ENCODE assay signal across 13 cellular contexts in the genomic region with DNA sequence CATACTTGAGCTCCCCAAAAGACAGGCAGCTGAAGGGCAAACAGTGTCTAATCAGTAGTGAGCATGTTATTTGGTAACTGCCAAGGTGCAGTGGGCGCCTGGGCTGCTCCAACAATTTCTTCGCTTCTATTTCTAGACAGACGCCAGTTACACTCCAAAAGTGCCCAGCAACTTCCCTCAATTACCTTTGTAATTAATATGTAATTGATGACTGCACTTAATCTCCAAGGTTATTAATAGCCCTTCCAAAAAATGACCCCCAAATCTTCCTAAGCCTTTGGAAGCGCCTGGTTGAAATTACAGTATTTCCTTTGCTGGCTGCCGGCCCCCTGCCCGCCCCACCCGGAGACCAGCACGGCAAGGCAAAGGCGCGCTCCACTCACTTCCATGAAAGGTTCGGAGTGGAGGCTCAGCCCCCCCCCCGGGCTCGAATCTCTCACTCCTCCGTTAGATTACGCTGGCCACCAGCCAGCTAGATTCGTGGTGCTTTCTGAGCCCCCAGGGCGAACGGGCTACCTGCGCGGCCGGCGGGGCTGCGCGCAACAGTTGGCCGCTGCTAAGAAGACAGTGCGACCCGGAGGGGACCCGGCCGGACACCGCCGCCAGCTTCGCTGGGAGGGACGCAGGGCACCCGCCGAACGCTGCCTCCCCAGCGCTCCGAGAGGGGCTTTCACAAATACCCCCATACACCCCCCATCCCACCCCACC. TPM values are rescaled to one million over a fixed set of nuclear protein-coding genes. Genes with fewer than 3 reads are reported as not detected.
DNase-seq lines count a peak whose midpoint lies in the region; ATAC-seq, FAIRE-seq and TF ChIP-seq lines count a peak whose summit lies in the region.
"Had no signal": no experiment of that assay in that cellular context is flagged by ENCODE, and none has a peak within 500 bp of the region (broad histone marks: within the 10 kb centered on the region; RNA-seq: fewer than 3 reads in every experiment).

No MANE protein-coding gene starts in this region.

- CTCF ChIA-PET in HepG2 (lab: Yijun Ruan, JAX; ENCODE audit: low intra/inter-chr PET ratio, low total read pairs) = no interaction called here

- H3K4me1 ChIP-seq in adipocyte (ENCODE audit: control insufficient read depth, insufficient read depth, low read length) = peaks cover 21% of the 10 kb centered on the region
- no peaks in the 10 kb centered on the region for H3K4me1 ChIP-seq in hepatocyte (ENCODE audit: insufficient read depth)
- no peaks in the 10 kb centered on the region for H3K4me1 ChIP-seq in prostate gland (replicated peaks)
- no peaks in the 10 kb centered on the region for H3K4me1 ChIP-seq in HepG2 (ENCODE audit: insufficient read depth, low read length)

- intact Hi-C loops in prostate gland (cut with DNase I) = loop anchor here (5.0 to 10.0 kb wide), 2 partner anchors 76 to 81 kb away; no protein-coding TSS in a partner anchor
- intact Hi-C loops in HepG2 (cut with micrococcal nuclease; ENCODE audit: unreplicated experiment) = no loop called here

- WGBS in hepatocyte (ENCODE audit: low lambda C conversion rate, missing lambda C conversion rate) = 53% methylated on average over 27 of the region's 38 CpGs
- WGBS in prostate gland = 9% methylated on average over 31 of the region's 38 CpGs
- 29% methylated on average over 10 of the region's 38 CpGs for WGBS in HepG2 (ENCODE audit: low lambda C conversion rate)

- no peak for TF ChIP-seq CTCF in hepatocyte (IDR thresholded peaks at IDR 0.05; ENCODE audit: poor library complexity)
- TF ChIP-seq CTCF in prostate gland (IDR thresholded peaks at IDR 0.05) = no peak
- TF ChIP-seq CTCF in HepG2 (CRISPR knock-in tag; IDR thresholded peaks at IDR 0.05) = no peak
- no peak for TF ChIP-seq CTCF in WERI-Rb-1 (IDR thresholded peaks at IDR 0.05; ENCODE audit: low read depth, low read length)

- no peaks in the 10 kb centered on the region for H3K9me2 ChIP-seq in hepatocyte (replicated peaks; ENCODE audit: insufficient read depth)

- no peak for TF ChIP-seq RAD21 in HepG2 (CRISPR knock-in tag; IDR thresholded peaks at IDR 0.05)

- no peak overlapping the region for H2AFZ ChIP-seq in hepatocyte
- no peak overlapping the region for H2AFZ ChIP-seq in HepG2 (ENCODE audit: low read length)

- H3K36me3 ChIP-seq in adipocyte (ENCODE audit: control insufficient read depth, insufficient read depth, low read length, severe bottlenecking) (no peaks in the 10 kb centered on the region), hepatocyte (replicated peaks; ENCODE audit: insufficient read depth, low read depth) (no peaks in the 10 kb centered on the region), prostate gland (no peaks in the 10 kb centered on the region), HepG2 (replicated peaks in 1 of 2; ENCODE audit: control insufficient read depth in 1 of 2, insufficient read depth in 2 of 2, low read length in 2 of 2) (no peaks in the 10 kb centered on the region), WERI-Rb-1 (no peaks in the 10 kb centered on the region)

- DNase-seq in D341Med (ENCODE audit: low spot score) (peak; percentile 21), adipocyte (ENCODE audit: low read depth) (peak; percentile 18), hepatocyte (ENCODE audit: low spot score) (no peak), prostate gland (ENCODE audit: low spot score) (no peak), DMS114 treated with DMSO at 0.1 percent for 48 hours (lab: John Stamatoyannopoulos, UW; ENCODE audit: unreplicated experiment) (no peak), HepG2 (ENCODE audit: low spot score) (no peak), NCI-H510A (lab: John Stamatoyannopoulos, UW) (no peak), WERI-Rb-1 (no peak)
- DNase-seq: activated naive CD4-positive, alpha-beta T cell treated with anti-CD3 and anti-CD28 coated beads, Interleukin-2, amount 10 ng/mL, durations not matched to agents 7 days and 5 days; CD8-positive, alpha-beta T cell; NCI-H82; stimulated activated naive B cell treated with anti-CD40 and anti-IgM and Interleukin-4, amounts not matched to agents 10 μg/mL and 1 μg/mL and 100 μg/mL, for 72 hours had no signal

- FAIRE-seq in HepG2 (lab: Jason Lieb, UNC) = no peak

- no peak overlapping the region for H3K27ac ChIP-seq in hepatocyte
- H3K27ac ChIP-seq in prostate gland = no peak overlapping the region
- H3K27ac ChIP-seq in HepG2 (ENCODE audit: extremely low read length, insufficient read depth, low read length) = no peak overlapping the region
- H3K27ac ChIP-seq in WERI-Rb-1 = no peak overlapping the region
- H3K27ac ChIP-seq: VCaP had no signal

- H3K4me3 ChIP-seq in adipocyte (ENCODE audit: low read length) (peak overlapping the region; percentile 88), hepatocyte (peak overlapping the region; percentile 67), prostate gland (peak overlapping the region; percentile 40 to 45), HepG2 (replicated peaks in 1 of 3; ENCODE audit: insufficient read depth in 1 of 3, low read depth in 2 of 3, low read length in 3 of 3) (no peak overlapping the region), WERI-Rb-1 (ENCODE audit: low read depth, low read length) (no peak overlapping the region)

- no peak for ATAC-seq in HepG2
- ATAC-seq: CD8-positive, alpha-beta T cell had no signal

- H3K4me2 ChIP-seq in hepatocyte = peak overlapping the region; percentile 86
- H3K4me2 ChIP-seq in HepG2 (ENCODE audit: low read depth, low read length) = no peak overlapping the region

- TF ChIP-seq EP300 in HepG2 (IDR thresholded peaks at IDR 0.05; ENCODE audit: low read depth in 2 of 2, low read length in 2 of 2) = no peak
- no peak for TF ChIP-seq EP300 in HepG2 (CRISPR knock-in tag; IDR thresholded peaks at IDR 0.05; ENCODE audit: borderline replicate concordance)

- BruUV-seq in HepG2 (replicated peaks; lab: Mats Ljungman, UMichigan) = no TSS peak

- peak overlapping the region; percentile 94 for H3K9ac ChIP-seq in adipocyte (ENCODE audit: low read length)
- no peak overlapping the region for H3K9ac ChIP-seq in HepG2 (ENCODE audit: insufficient read depth, low read depth, low read length)

- in situ Hi-C loops in HepG2 (cut with HindIII; ENCODE audit: extremely low pct_ligation_motif_present, low pct_unique_long_range_greater_than_20kb) = no loop called here

- H3K9me3 ChIP-seq in adipocyte (ENCODE audit: control insufficient read depth, low read length) (no peaks in the 10 kb centered on the region), hepatocyte (ENCODE audit: low read depth) (no peaks in the 10 kb centered on the region), prostate gland (no peaks in the 10 kb centered on the region), HepG2 (ENCODE audit: low read length) (no peaks in the 10 kb centered on the region), WERI-Rb-1 (ENCODE audit: severe bottlenecking) (no peaks in the 10 kb centered on the region)

- POLR2A ChIA-PET in HepG2 (lab: Yijun Ruan, JAX) = no interaction called here

- H3K27me3 ChIP-seq in adipocyte (replicated peaks; ENCODE audit: control insufficient read depth, insufficient read depth, low read length) (no peaks in the 10 kb centered on the region), hepatocyte (peaks cover 7% of the 10 kb centered on the region), prostate gland (replicated peaks; ENCODE audit: insufficient read depth) (no peaks in the 10 kb centered on the region), HepG2 (ENCODE audit: control insufficient read depth in 1 of 2, insufficient read depth in 2 of 2, low read length in 2 of 2) (peaks cover 2 to 16% of the 10 kb centered on the region in 2 experiments; a peak in 2 of 5 replicates), WERI-Rb-1 (ENCODE audit: insufficient read depth, low read depth, severe bottlenecking) (peaks cover 65% of the 10 kb centered on the region)

- peaks cover 3% of the 10 kb centered on the region for H3K79me2 ChIP-seq in hepatocyte
- no peaks in the 10 kb centered on the region for H3K79me2 ChIP-seq in HepG2 (ENCODE audit: insufficient read depth, low read length)

- TF ChIP-seq POLR2A in prostate gland (IDR thresholded peaks at IDR 0.05) = no peak
- TF ChIP-seq POLR2A in HepG2 (IDR thresholded peaks at IDR 0.05; ENCODE audit: insufficient read depth in 1 of 2, low read depth in 2 of 2, low read length in 2 of 2) = no peak

- no peaks in the 10 kb centered on the region for H4K20me1 ChIP-seq in hepatocyte (ENCODE audit: insufficient read depth, poor library complexity, severe bottlenecking)
- H4K20me1 ChIP-seq in HepG2 (ENCODE audit: insufficient read depth, low read length) = no peaks in the 10 kb centered on the region

TF ChIP-seq in HepG2, 621 proteins besides CTCF, POLR2A, EP300 and RAD21 (continues in another document):
- TF ChIP-seq ZNF205 (CRISPR knock-in tag; IDR thresholded peaks at IDR 0.05) (no peak), ZSCAN22 (CRISPR knock-in tag; IDR thresholded peaks at IDR 0.05) (no peak), SALL1 (CRISPR knock-in tag; IDR thresholded peaks at IDR 0.05) (no peak), ELF1 (CRISPR knock-in tag; IDR thresholded peaks at IDR 0.05) (no peak)

RNA-seq across cellular contexts. Expression of a gene that starts 1.9 kb away (rescaled TPM):
- total RNA-seq in hepatocyte (9.2 and 11.8 TPM in 2 replicates), prostate gland (10 to 100 TPM in 1 of 2 donors, 1 to 10 TPM in 1; 8.0 to 15.2 TPM), HepG2 (2016; rRNA removed; fragmentation: Illumina TruSeq; extraction: Trizol) (0.14 and 0.29 TPM in 2 replicates)
- polyA plus RNA-seq in hepatocyte (15.6 and 16.0 TPM in 2 replicates), HepG2 (2011; rRNA removed) (0.38 and 0.68 TPM in 2 replicates)
- 0.10 TPM in 1 of 2 replicates, not detected in the other for total RNA-seq in HepG2 (2016; cell fraction: cytosol; rRNA removed; fragmentation: Illumina TruSeq; extraction: Trizol; ENCODE audit: low read depth)
- total RNA-seq in HepG2 (2016; cell fraction: insoluble cytoplasmic fraction; rRNA removed; fragmentation: Illumina TruSeq; extraction: Trizol) = 0.12 and 0.26 TPM in 2 replicates
- total RNA-seq in HepG2 (2016; cell fraction: membrane; rRNA removed; fragmentation: Illumina TruSeq; extraction: Trizol) = 0.03 and 0.07 TPM in 2 replicates
- total RNA-seq in HepG2 (2016; cell fraction: nucleus; rRNA removed; fragmentation: Illumina TruSeq; extraction: Trizol) = 0.16 and 0.34 TPM in 2 replicates
- polyA plus RNA-seq in HepG2 (2011; cell fraction: cytosol; rRNA removed) = 0.31 and 0.58 TPM in 2 replicates
- polyA plus RNA-seq in HepG2 (2011; cell fraction: nucleus; rRNA removed) = 0.16 and 0.18 TPM in 2 replicates
- polyA plus RNA-seq in HepG2 (2012) = 0.51 and 0.52 TPM in 2 replicates
- polyA plus RNA-seq in HepG2 (2016; cell fraction: cytosol; fragmentation: Illumina TruSeq; extraction: Trizol; ENCODE audit: low read depth) = 0.02 TPM in 1 of 2 replicates, not detected in the other
- 0.17 and 0.24 TPM in 2 replicates for polyA plus RNA-seq in HepG2 (2016; cell fraction: insoluble cytoplasmic fraction; fragmentation: Illumina TruSeq; extraction: Trizol; ENCODE audit: low read depth)
- polyA plus RNA-seq in HepG2 (2016; cell fraction: membrane; fragmentation: Illumina TruSeq; extraction: Trizol; ENCODE audit: low read depth) = 0.03 and 0.05 TPM in 2 replicates
- polyA plus RNA-seq in HepG2 (2016; cell fraction: nucleus; fragmentation: Illumina TruSeq; extraction: Trizol; ENCODE audit: insufficient read depth, low read depth) = 0.35 and 0.38 TPM in 2 replicates
- polyA minus RNA-seq in HepG2 (2011; rRNA and poly(A)+ RNA removed; ENCODE audit: low replicate concordance) = 0.48 TPM in 1 of 2 replicates, not detected in the other
- polyA minus RNA-seq in HepG2 (2011; cell fraction: cytosol; rRNA and poly(A)+ RNA removed) = 0.35 and 0.79 TPM in 2 replicates
- polyA minus RNA-seq in HepG2 (2011; cell fraction: nucleus; rRNA and poly(A)+ RNA removed) = 0.26 and 0.50 TPM in 2 replicates
- total RNA-seq: CD8-positive, alpha-beta T cell had no signal

Comparison
In these comparisons a context has a peak if more than half of its experiments do, and no peak if none do; other contexts are left out.
1. DNase-seq: peak in D341Med (single experiment) and adipocyte (single experiment); none in hepatocyte (single experiment), prostate gland (single experiment), DMS114 treated with DMSO at 0.1 percent for 48 hours (single experiment), HepG2 (single experiment), NCI-H510A (single experiment) and WERI-Rb-1 (single experiment).
2. H3K4me3 ChIP-seq: peak in adipocyte (single experiment), hepatocyte (single experiment) and prostate gland (2 of 2); none in HepG2 (0 of 3) and WERI-Rb-1 (single experiment).